Comparison of ENCODE assay signal across 26 cellular contexts in the genomic region with DNA sequence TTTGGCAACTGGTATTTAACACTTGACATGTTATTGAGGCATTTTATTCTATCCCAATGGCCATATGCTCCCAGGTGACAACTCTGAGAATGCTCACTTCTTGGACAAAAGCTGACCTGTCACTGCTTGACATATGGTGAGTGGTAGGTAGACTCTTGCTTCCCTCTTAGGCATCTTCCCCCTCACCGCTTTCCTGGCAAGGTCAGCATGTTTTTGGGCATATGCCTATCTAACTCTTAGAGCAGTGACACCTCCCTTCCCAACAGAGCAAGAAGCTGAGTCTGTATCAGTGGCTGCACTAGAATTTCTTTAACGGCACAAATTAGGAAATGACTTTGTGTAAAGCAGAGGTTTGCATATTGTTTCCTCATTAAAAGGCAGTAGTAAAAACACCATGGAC.
"Had no signal": no experiment of that assay in that cellular context is flagged by ENCODE, and none has a peak within 500 bp of the region (broad histone marks: within the 10 kb centered on the region; RNA-seq: fewer than 3 reads in every experiment).

No MANE protein-coding gene starts in this region.

- H3K4me1 Mint-ChIP-seq: activated CD4-positive, alpha-beta memory T cell treated with anti-CD3 and anti-CD28 coated beads, Interleukin-2, amount 10 ng/mL, durations not matched to agents 7 days and 5 days; activated CD4-positive, alpha-beta T cell treated with anti-CD3 and anti-CD28 coated beads, Interleukin-2, amount 10 ng/mL, durations not matched to agents 7 days and 5 days; activated naive CD4-positive, alpha-beta T cell treated with anti-CD3 and anti-CD28 coated beads, Interleukin-2, amount 10 ng/mL, durations not matched to agents 7 days and 5 days; activated naive CD8-positive, alpha-beta T cell treated with anti-CD3 and anti-CD28 coated beads, Interleukin-2, amount 10 ng/mL, durations not matched to agents 7 days and 5 days; central memory CD8-positive, alpha-beta T cell; endodermal cell; T-helper 17 cell; WTC11 had no signal

- H3K4me3 Mint-ChIP-seq: activated CD4-positive, alpha-beta memory T cell treated with anti-CD3 and anti-CD28 coated beads, Interleukin-2, amount 10 ng/mL, durations not matched to agents 7 days and 5 days; activated CD4-positive, alpha-beta T cell treated with anti-CD3 and anti-CD28 coated beads, Interleukin-2, amount 10 ng/mL, durations not matched to agents 7 days and 5 days; activated naive CD4-positive, alpha-beta T cell treated with anti-CD3 and anti-CD28 coated beads, Interleukin-2, amount 10 ng/mL, durations not matched to agents 7 days and 5 days; activated naive CD8-positive, alpha-beta T cell treated with anti-CD3 and anti-CD28 coated beads, Interleukin-2, amount 10 ng/mL, durations not matched to agents 7 days and 5 days; activated T-cell treated with anti-CD3 and anti-CD28 coated beads, Interleukin-2, amount 50 U/mL, for 24 hours; activated T-cell treated with anti-CD3 and anti-CD28 coated beads, Interleukin-2, amount 50 U/mL, for 72 hours; brain; central memory CD8-positive, alpha-beta T cell; dendritic cell treated with granulocyte-macrophage colony-stimulating factor and Interleukin-4, amounts not matched to agents 40 ng/mL and 50 ng/mL, for 4 days; endodermal cell; T-helper 17 cell; T-helper 2 cell treated with Interferon-gamma antibody and Interleukin-4, amounts not matched to agents 5 μg/mL and 100 μg/mL, for 36 hours; WTC11 had no signal

- H3K36me3 Mint-ChIP-seq: activated naive CD4-positive, alpha-beta T cell treated with anti-CD3 and anti-CD28 coated beads, Interleukin-2, amount 10 ng/mL, durations not matched to agents 7 days and 5 days; activated naive CD8-positive, alpha-beta T cell treated with anti-CD3 and anti-CD28 coated beads, Interleukin-2, amount 10 ng/mL, durations not matched to agents 7 days and 5 days had no signal

- H3K27me3 Mint-ChIP-seq: activated CD4-positive, alpha-beta memory T cell treated with anti-CD3 and anti-CD28 coated beads, Interleukin-2, amount 10 ng/mL, durations not matched to agents 7 days and 5 days; activated CD4-positive, alpha-beta T cell treated with anti-CD3 and anti-CD28 coated beads, Interleukin-2, amount 10 ng/mL, durations not matched to agents 7 days and 5 days; activated naive CD4-positive, alpha-beta T cell treated with anti-CD3 and anti-CD28 coated beads, Interleukin-2, amount 10 ng/mL, durations not matched to agents 7 days and 5 days; activated naive CD8-positive, alpha-beta T cell treated with anti-CD3 and anti-CD28 coated beads, Interleukin-2, amount 10 ng/mL, durations not matched to agents 7 days and 5 days; activated T-cell treated with anti-CD3 and anti-CD28 coated beads, Interleukin-2, amount 50 U/mL, for 24 hours; brain; central memory CD8-positive, alpha-beta T cell; dendritic cell treated with granulocyte-macrophage colony-stimulating factor and Interleukin-4, amounts not matched to agents 40 ng/mL and 50 ng/mL, for 4 days; T-helper 17 cell had no signal

- DNase-seq: activated CD4-positive, alpha-beta memory T cell treated with anti-CD3 and anti-CD28 coated beads, Interleukin-2, amount 10 ng/mL, durations not matched to agents 7 days and 5 days; activated CD4-positive, alpha-beta T cell treated with anti-CD3 and anti-CD28 coated beads for 1 hour; activated CD4-positive, alpha-beta T cell treated with anti-CD3 and anti-CD28 coated beads for 4 hours; activated CD4-positive, alpha-beta T cell treated with anti-CD3 and anti-CD28 coated beads, Interleukin-2, amount 10 ng/mL, durations not matched to agents 7 days and 5 days; activated CD4-positive, alpha-beta T cell treated with anti-CD3 and anti-CD28 coated beads, Interleukin-2, amount 50 U/mL, for 4 hours; activated CD8-positive, alpha-beta memory T cell treated with anti-CD3 and anti-CD28 coated beads, Interleukin-2, amount 50 U/mL, for 48 hours; activated gamma-delta T cell; activated naive CD4-positive, alpha-beta T cell; activated naive CD4-positive, alpha-beta T cell treated with anti-CD3 and anti-CD28 coated beads, Interleukin-2, amount 10 ng/mL, durations not matched to agents 7 days and 5 days; activated naive CD8-positive, alpha-beta T cell treated with anti-CD3 and anti-CD28 coated beads, Interleukin-2, amount 10 ng/mL, durations not matched to agents 7 days and 5 days; activated T-cell treated with anti-CD3 and anti-CD28 coated beads for 4 hours; activated T-cell treated with anti-CD3 and anti-CD28 coated beads, Interleukin-2, amount 50 U/mL, for 24 hours; activated T-cell treated with anti-CD3 and anti-CD28 coated beads, Interleukin-2, amount 50 U/mL, for 72 hours; effector memory CD4-positive, alpha-beta T cell; endodermal cell; foreskin fibroblast; head of caudate nucleus; T-helper 1 cell; T-helper 17 cell; T1000 had no signal

- H3K27ac Mint-ChIP-seq: activated CD4-positive, alpha-beta memory T cell treated with anti-CD3 and anti-CD28 coated beads, Interleukin-2, amount 10 ng/mL, durations not matched to agents 7 days and 5 days; activated CD4-positive, alpha-beta T cell treated with anti-CD3 and anti-CD28 coated beads, Interleukin-2, amount 10 ng/mL, durations not matched to agents 7 days and 5 days; activated naive CD4-positive, alpha-beta T cell treated with anti-CD3 and anti-CD28 coated beads, Interleukin-2, amount 10 ng/mL, durations not matched to agents 7 days and 5 days; activated naive CD4-positive, alpha-beta T cell treated with anti-CD3 and anti-CD28 coated beads, Interleukin-2, amount 50 U/mL, for 72 hours; activated naive CD8-positive, alpha-beta T cell treated with anti-CD3 and anti-CD28 coated beads, Interleukin-2, amount 10 ng/mL, durations not matched to agents 7 days and 5 days; activated T-cell treated with anti-CD3 and anti-CD28 coated beads, Interleukin-2, amount 50 U/mL, for 24 hours; activated T-cell treated with anti-CD3 and anti-CD28 coated beads, Interleukin-2, amount 50 U/mL, for 72 hours; dendritic cell treated with granulocyte-macrophage colony-stimulating factor and Interleukin-4, amounts not matched to agents 40 ng/mL and 50 ng/mL, for 4 days; endodermal cell; T-helper 17 cell; T-helper 2 cell treated with Interferon-gamma antibody and Interleukin-4, amounts not matched to agents 5 μg/mL and 100 μg/mL, for 36 hours; WTC11 had no signal
